In the genomic region with DNA sequence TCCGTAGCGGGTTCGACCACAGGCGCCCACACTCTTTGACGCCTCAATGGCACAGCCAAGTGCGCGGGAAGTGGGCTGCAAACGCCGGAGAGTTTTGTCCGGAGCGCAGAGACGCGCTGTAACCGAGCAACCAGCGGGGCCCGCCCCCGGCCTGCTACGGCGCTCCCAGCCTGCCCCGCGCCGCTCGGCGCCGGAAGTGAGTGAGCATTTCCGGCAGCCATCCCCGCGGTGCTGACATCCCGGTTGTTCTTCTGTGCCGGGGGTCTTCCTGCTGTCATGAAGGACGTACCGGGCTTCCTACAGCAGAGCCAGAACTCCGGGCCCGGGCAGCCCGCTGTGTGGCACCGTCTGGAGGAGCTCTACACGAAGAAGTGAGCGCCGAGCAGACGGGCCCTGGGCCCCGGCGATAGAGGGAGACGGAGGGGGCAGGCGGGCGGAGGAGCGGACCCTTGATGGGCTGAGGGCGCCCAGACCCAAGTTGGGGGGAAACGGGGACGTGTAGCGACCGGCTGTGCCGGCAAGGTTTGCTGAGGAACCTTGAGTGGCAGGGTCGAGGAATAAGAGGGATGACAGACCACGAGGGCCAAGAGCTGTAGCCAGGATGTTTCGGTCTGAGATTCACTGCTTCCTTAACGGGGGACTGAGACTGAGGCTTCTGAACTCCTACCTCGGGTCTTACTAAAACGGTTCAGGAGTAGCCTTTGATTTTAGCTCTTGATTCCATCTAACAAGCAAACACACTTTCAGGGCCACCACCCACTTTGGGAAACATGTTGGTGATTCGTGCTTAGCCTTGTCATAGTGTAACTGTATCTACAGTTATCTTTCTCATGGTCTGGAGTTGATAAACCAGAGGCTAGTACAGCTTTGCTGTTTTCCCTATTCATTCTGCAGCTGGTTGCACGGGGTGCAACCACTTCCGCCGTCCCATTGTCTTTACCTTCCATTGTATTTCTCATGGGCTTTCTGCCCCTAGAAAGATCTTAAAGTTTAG, we compare ENCODE assay signal across 8 cellular contexts. TPM values are rescaled to one million over a fixed set of nuclear protein-coding genes. Genes with fewer than 3 reads are reported as not detected.
DNase-seq lines count a peak whose midpoint lies in the region; ATAC-seq and TF ChIP-seq lines count a peak whose summit lies in the region.

PSMD13 (plus strand) TSS at position 203 of the 994 bp plus-strand sequence; CDS start at position 277, 74 bp downstream.

- H3K79me2 ChIP-seq in GM23248 (ENCODE audit: insufficient read depth) (peaks cover 72% of the 10 kb centered on the region), SK-N-SH (ENCODE audit: insufficient read depth) (peaks cover 68% of the 10 kb centered on the region)

- peak within 1 kb of the TSS; percentile 91 for H2AFZ ChIP-seq in GM23248
- H2AFZ ChIP-seq in SK-N-SH (ENCODE audit: low read depth), result peak within 1 kb of the TSS; percentile 84

- CTCF ChIA-PET in SK-N-SH (lab: Yijun Ruan, JAX), result interaction anchor here (0.7 to 3.5 kb wide), 3 partner anchors 13 to 127 kb away, joined by 3 to 17 read pairs (median 3); no protein-coding TSS in a partner anchor

- no peak for TF ChIP-seq RAD21 in SK-N-SH (IDR thresholded peaks at IDR 0.05; ENCODE audit: low read length)

- H3K4me3 Mint-ChIP-seq in activated naive CD4-positive, alpha-beta T cell treated with anti-CD3 and anti-CD28 coated beads, Interleukin-2, amount 50 U/mL, for 24 hours, result peak within 1 kb of the TSS; percentile 97

- H3K9me2 ChIP-seq in GM23248 (ENCODE audit: insufficient read depth) (no peaks in the 10 kb centered on the region), SK-N-SH (no peaks in the 10 kb centered on the region)

- H3K27me3 ChIP-seq in GM23248 (replicated peaks; ENCODE audit: insufficient read depth) (no peaks in the 10 kb centered on the region), SK-N-SH (ENCODE audit: insufficient read depth) (no peaks in the 10 kb centered on the region), testis (no peaks in the 10 kb centered on the region)

- H3K36me3 ChIP-seq in GM23248 (ENCODE audit: low read depth) (peaks cover 8% of the 10 kb centered on the region), SK-N-SH (replicated peaks in 1 of 2; ENCODE audit: control insufficient read depth in 1 of 2, insufficient read depth in 2 of 2, low read length in 1 of 2) (peaks cover 22 to 25% of the 10 kb centered on the region in 2 experiments), testis (ENCODE audit: low read depth, missing control alignments) (no peaks in the 10 kb centered on the region)

- H3F3A ChIP-seq in GM23248 (ENCODE audit: insufficient read depth) (peaks cover 7% of the 10 kb centered on the region; the same call in 1 of the 2 replicates), SK-N-SH (replicated peaks; ENCODE audit: insufficient read depth) (peaks cover 2% of the 10 kb centered on the region)

- peak within 1 kb of the TSS; percentile 96 for H3K4me2 ChIP-seq in GM23248 (ENCODE audit: unreplicated experiment)
- peak within 1 kb of the TSS; percentile 93 for H3K4me2 ChIP-seq in SK-N-SH

- H3K9ac ChIP-seq in GM23248, result peak within 1 kb of the TSS; percentile 94
- H3K9ac ChIP-seq in SK-N-SH, result peak within 1 kb of the TSS; percentile 94

- no peaks in the 10 kb centered on the region for H3K27me3 Mint-ChIP-seq in activated naive CD4-positive, alpha-beta T cell treated with anti-CD3 and anti-CD28 coated beads, Interleukin-2, amount 50 U/mL, for 24 hours

- H3K4me1 Mint-ChIP-seq in activated naive CD4-positive, alpha-beta T cell treated with anti-CD3 and anti-CD28 coated beads, Interleukin-2, amount 50 U/mL, for 24 hours, result peaks cover 47% of the 10 kb centered on the region

- no peaks in the 10 kb centered on the region for H3K9me3 ChIP-seq in GM23248 (ENCODE audit: low read depth)
- no peaks in the 10 kb centered on the region for H3K9me3 ChIP-seq in SK-N-SH
- H3K9me3 ChIP-seq in testis, result no peaks in the 10 kb centered on the region

- H3K4me3 ChIP-seq in GM23248 (peak within 1 kb of the TSS; percentile 99), SK-N-SH (ENCODE audit: low read depth in 2 of 2, low read length in 1 of 2) (peak within 1 kb of the TSS; percentile 93 to 95), testis (peak within 1 kb of the TSS; percentile 95 to 99)

- TF ChIP-seq POLR2A in testis (IDR thresholded peaks at IDR 0.05), result no peak

- H3K36me3 Mint-ChIP-seq in activated naive CD4-positive, alpha-beta T cell treated with anti-CD3 and anti-CD28 coated beads, Interleukin-2, amount 50 U/mL, for 24 hours, result peaks cover 13% of the 10 kb centered on the region

- no peaks in the 10 kb centered on the region for H4K20me1 ChIP-seq in GM23248 (ENCODE audit: insufficient read depth)
- H4K20me1 ChIP-seq in SK-N-SH (ENCODE audit: insufficient read depth), result peaks cover 5% of the 10 kb centered on the region

- in situ Hi-C loops in GM23248 (cut with MboI), result no loop called here

- H3K27ac ChIP-seq in GM23248 (peak within 1 kb of the TSS; percentile 89), SK-N-SH (ENCODE audit: low read depth in 2 of 2, low read length in 1 of 2) (peak within 1 kb of the TSS; percentile 95 to 97), testis (peak within 1 kb of the TSS; percentile 79 to 90)

- DNase-seq in ELR (ENCODE audit: low read depth), result peak; percentile 89
- DNase-seq in GM23248, result peak; percentile 97
- DNase-seq in LoVo (ENCODE audit: low spot score), result peak; percentile 81
- DNase-seq in SK-N-SH, result peak; percentile 96
- peak; percentile 70 for DNase-seq in glomerular visceral epithelial cell (ENCODE audit: extremely low spot score)
- DNase-seq in omental fat pad (ENCODE audit: low spot score), result peak; percentile 58
- peak; percentile 89 for DNase-seq in testis

- peak; percentile 85 for ATAC-seq in omental fat pad (ENCODE audit: low FRiP score)

- H3K9me3 Mint-ChIP-seq in activated naive CD4-positive, alpha-beta T cell treated with anti-CD3 and anti-CD28 coated beads, Interleukin-2, amount 50 U/mL, for 24 hours, result no peaks in the 10 kb centered on the region

- H3K4me1 ChIP-seq in GM23248 (ENCODE audit: insufficient read depth), result peaks cover 12% of the 10 kb centered on the region; the same call in 1 of the 2 replicates
- peaks cover 2 to 4% of the 10 kb centered on the region in 2 experiments; a peak in 3 of 4 replicates for H3K4me1 ChIP-seq in SK-N-SH (ENCODE audit: control insufficient read depth in 1 of 2, insufficient read depth in 2 of 2, low read depth in 1 of 2, low read length in 1 of 2)
- H3K4me1 ChIP-seq in testis, result peaks cover 24% of the 10 kb centered on the region

- POLR2A ChIA-PET in SK-N-SH (lab: Yijun Ruan, JAX), result interaction anchor here (0.7 to 1.0 kb wide), 2 partner anchors 30 to 170 kb away, joined by 3 to 4 read pairs; partner anchors contain the start of genes BET1L and RIC8A

- TF ChIP-seq EP300 in SK-N-SH (IDR thresholded peaks at IDR 0.05; ENCODE audit: borderline replicate concordance in 1 of 2, low read depth in 1 of 2, low read length in 1 of 2), result no peak

- no peak for TF ChIP-seq CTCF in SK-N-SH (IDR thresholded peaks at IDR 0.05)
- TF ChIP-seq CTCF in omental fat pad (IDR thresholded peaks at IDR 0.05), result no peak
- TF ChIP-seq CTCF in testis (IDR thresholded peaks at IDR 0.05), result no peak

- WGBS in GM23248 (ENCODE audit: low coverage in 1 of 2, low lambda C conversion rate in 2 of 2, missing lambda C conversion rate in 2 of 2), 2 experiments, result 1 to 2% methylated on average over 59 to 62 of the region's 62 CpGs
- under 1% methylated on average over 27 of the region's 62 CpGs for WGBS in SK-N-SH (ENCODE audit: low lambda C conversion rate)
- WGBS in testis, 2 donors, result 1 to 2% methylated on average over 41 to 62 of the region's 62 CpGs

- intact Hi-C loops in testis (cut with DNase I; ENCODE audit: low total_unique reads), result no loop called here

- H3K27ac Mint-ChIP-seq in activated naive CD4-positive, alpha-beta T cell treated with anti-CD3 and anti-CD28 coated beads, Interleukin-2, amount 50 U/mL, for 24 hours, result peak within 1 kb of the TSS; percentile 99

TF ChIP-seq in SK-N-SH, 30 proteins besides CTCF, POLR2A, EP300 and RAD21 (continues in another document):
- TF ChIP-seq ELF1 (IDR thresholded peaks at IDR 0.05) (peak; percentile 26), CHD2 (IDR thresholded peaks at IDR 0.05; ENCODE audit: low read length, partially characterized antibody) (peak; percentile 56), RCOR1 (IDR thresholded peaks at IDR 0.05; ENCODE audit: low read length) (no peak), GABPA (IDR thresholded peaks at IDR 0.05; ENCODE audit: low read depth) (peak; percentile 90), YY1 (IDR thresholded peaks at IDR 0.05; ENCODE audit: low read depth) (peak; percentile 73; the same call in 1 of the 2 replicates), POLR2AphosphoS5 (IDR thresholded peaks at IDR 0.05; ENCODE audit: low read depth, low read length) (peak; percentile 44; the same call in 1 of the 2 replicates), TAF1 (IDR thresholded peaks at IDR 0.05; ENCODE audit: borderline replicate concordance, low read depth, low read length) (peak; percentile 58)
- TF ChIP-seq, protein P1, sequence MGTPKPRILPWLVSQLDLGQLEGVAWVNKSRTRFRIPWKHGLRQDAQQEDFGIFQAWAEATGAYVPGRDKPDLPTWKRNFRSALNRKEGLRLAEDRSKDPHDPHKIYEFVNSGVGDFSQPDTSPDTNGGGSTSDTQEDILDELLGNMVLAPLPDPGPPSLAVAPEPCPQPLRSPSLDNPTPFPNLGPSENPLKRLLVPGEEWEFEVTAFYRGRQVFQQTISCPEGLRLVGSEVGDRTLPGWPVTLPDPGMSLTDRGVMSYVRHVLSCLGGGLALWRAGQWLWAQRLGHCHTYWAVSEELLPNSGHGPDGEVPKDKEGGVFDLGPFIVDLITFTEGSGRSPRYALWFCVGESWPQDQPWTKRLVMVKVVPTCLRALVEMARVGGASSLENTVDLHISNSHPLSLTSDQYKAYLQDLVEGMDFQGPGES (IDR thresholded peaks at IDR 0.05; ENCODE audit: low read depth, low read length), result no peak
- TF ChIP-seq, protein P2, sequence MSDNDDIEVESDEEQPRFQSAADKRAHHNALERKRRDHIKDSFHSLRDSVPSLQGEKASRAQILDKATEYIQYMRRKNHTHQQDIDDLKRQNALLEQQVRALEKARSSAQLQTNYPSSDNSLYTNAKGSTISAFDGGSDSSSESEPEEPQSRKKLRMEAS (IDR thresholded peaks at IDR 0.05; ENCODE audit: low read depth), result peak; percentile 33; the same call in 1 of the 2 replicates

RNA-seq across cellular contexts. Expression of gene PSMD13, which starts in this region (rescaled TPM):
- total RNA-seq in GM23248 (2014; rRNA removed; shearing (Covaris generic)), result 127 and 145 TPM in 2 replicates
- polyA plus RNA-seq in GM23248 (2016; fragmentation: Nextera tagmentation; extraction: Ambion mirVana), result 188 and 193 TPM in 2 replicates
- polyA plus RNA-seq in SK-N-SH (2012; rRNA removed), result 196 and 227 TPM in 2 replicates
- 193 and 211 TPM in 2 replicates for polyA plus RNA-seq in SK-N-SH (2012; cell fraction: cytosol; rRNA removed)
- 229 and 300 TPM in 2 replicates for polyA plus RNA-seq in SK-N-SH (2012; cell fraction: nucleus; rRNA removed)
- total RNA-seq in omental fat pad, result 100 to 1,000 TPM in 1 of 4 donors, 10 to 100 TPM in 3; 69.6 to 124 (median 78.2) TPM
- total RNA-seq in testis, result 100 to 1,000 TPM; 128 to 180 TPM
- 133 TPM for polyA plus RNA-seq in testis (ENCODE audit: insufficient read depth, low read depth, low replicate concordance)

Comparison
In these comparisons a context has a peak if more than half of its experiments do, and no peak if none do; other contexts are left out.
1. Peak in every context shown above with its lines: DNase-seq, ATAC-seq, H3K4me3 ChIP-seq and H3K27ac ChIP-seq.